1 cellular context compared by ENCODE assay signal in the genomic region with DNA sequence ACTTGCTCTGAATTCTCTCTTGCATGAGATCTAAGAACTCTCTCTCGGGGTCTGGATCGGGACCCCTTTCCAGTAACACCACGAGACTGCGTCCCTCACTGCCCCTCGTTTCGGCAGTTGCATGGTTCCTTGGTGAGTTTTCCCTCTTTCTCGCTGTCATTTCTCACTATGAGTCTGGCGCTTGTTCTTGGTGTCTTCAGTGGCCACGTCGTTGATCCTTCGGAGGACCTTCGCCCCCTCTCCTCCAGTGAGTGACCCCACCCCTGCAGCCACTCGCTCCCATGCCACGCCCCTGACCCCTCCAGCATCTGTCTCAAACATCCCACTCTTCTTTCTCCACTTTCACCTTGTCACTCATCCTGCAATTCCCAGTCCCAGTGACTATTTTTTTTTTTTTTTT.
TF ChIP-seq lines count a peak whose summit lies in the region.

No MANE protein-coding gene starts in this region.

TF ChIP-seq in IMR-90, 13 proteins besides CTCF, POLR2A, EP300 and RAD21:
- TF ChIP-seq SMC3 (IDR thresholded peaks at IDR 0.05; ENCODE audit: low read depth, low read length): no peak
- no peak for TF ChIP-seq MAZ (IDR thresholded peaks at IDR 0.05; ENCODE audit: borderline replicate concordance, low read depth, low read length)
- no peak for TF ChIP-seq BHLHE40 (IDR thresholded peaks at IDR 0.05; ENCODE audit: low read depth, low read length)
- no peak for TF ChIP-seq FOS (IDR thresholded peaks at IDR 0.05; ENCODE audit: low read depth, low read length)
- no peak for TF ChIP-seq ELK1 (IDR thresholded peaks at IDR 0.05; ENCODE audit: borderline replicate concordance, low read depth, low read length)
